ENCODE assay signal across 9 cellular contexts in genomic region chr10:30529373-30529998, GRCh38.
DNase-seq lines count a peak whose midpoint lies in the region; ATAC-seq and TF ChIP-seq lines count a peak whose summit lies in the region.
"Had no signal": no experiment of that assay in that cellular context is flagged by ENCODE, and none has a peak within 500 bp of the region (broad histone marks: within the 10 kb centered on the region; RNA-seq: fewer than 3 reads in every experiment).

No MANE protein-coding gene starts in this region.

- H3K27ac ChIP-seq in left lung, result peak overlapping the region; percentile 58 to 95

- H3K27me3 ChIP-seq in left lung, result no peaks in the 10 kb centered on the region

- H3K4me3 ChIP-seq in left lung, result no peak overlapping the region

- H3K4me1 ChIP-seq in left lung, result peaks cover 0 to 73% of the 10 kb centered on the region in 2 donors

- no peaks in the 10 kb centered on the region for H3K9me3 ChIP-seq in left lung

- peak; percentile 71 for ATAC-seq in HG02571 (IDR thresholded peaks at IDR 0.05; ENCODE audit: unreplicated experiment)
- ATAC-seq in left lung, result peak; percentile 78
- ATAC-seq: HCT116 had no signal

- DNase-seq in NOMO-1 treated with DMSO at 0.1 percent for 48 hours (lab: John Stamatoyannopoulos, UW; ENCODE audit: unreplicated experiment) (peak; percentile 100), left lung (peak; percentile 89 to 96), glomerular visceral epithelial cell (ENCODE audit: extremely low spot score) (no peak), foreskin melanocyte (no peak)
- DNase-seq in activated T-cell treated with anti-CD3 and anti-CD28 coated beads, Interleukin-2, amount 50 U/mL, for 48 hours, result peak; percentile 80 to 85
- peak; percentile 61 to 69 for DNase-seq in stimulated activated CD8-positive, alpha-beta memory T cell treated with anti-CD3 and anti-CD28 coated beads, Interleukin-2, amount 100 ng/mL, for 48 hours (ENCODE audit: low read depth in 2 of 2)

- H3K36me3 ChIP-seq in left lung, result no peaks in the 10 kb centered on the region

- intact Hi-C loops in left lung (cut with DNase I), result no loop called here

- peak; percentile 48 for TF ChIP-seq POLR2A in GM10847 (IDR thresholded peaks at IDR 0.05; ENCODE audit: extremely low read depth, insufficient read length)

- no peak for TF ChIP-seq CTCF in left lung (IDR thresholded peaks at IDR 0.05)

Comparison
In these comparisons a context has a peak if more than half of its experiments do, and no peak if none do; other contexts are left out.
1. DNase-seq: peak in NOMO-1 treated with DMSO at 0.1 percent for 48 hours (single experiment), activated T-cell treated with anti-CD3 and anti-CD28 coated beads, Interleukin-2, amount 50 U/mL, for 48 hours (2 of 2), left lung (2 of 2) and stimulated activated CD8-positive, alpha-beta memory T cell treated with anti-CD3 and anti-CD28 coated beads, Interleukin-2, amount 100 ng/mL, for 48 hours (2 of 2); none in glomerular visceral epithelial cell (single experiment) and foreskin melanocyte (single experiment).